8 cellular contexts compared by ENCODE assay signal in genomic region chr15:34318277-34319079, GRCh38. TPM values are rescaled to one million over a fixed set of nuclear protein-coding genes. Genes with fewer than 3 reads are reported as not detected.
DNase-seq lines count a peak whose midpoint lies in the region; ATAC-seq, FAIRE-seq and TF ChIP-seq lines count a peak whose summit lies in the region.

No MANE protein-coding gene starts in this region.

- ATAC-seq in HG02852 (IDR thresholded peaks at IDR 0.05; ENCODE audit: unreplicated experiment) (peak; percentile 76), left cardiac atrium (peak; percentile 96 to 99)

- H3K4me1 ChIP-seq in ACC112 (ENCODE audit: control insufficient read depth, insufficient read depth, low read length, unreplicated experiment) = peaks cover 14% of the 10 kb centered on the region

- peaks cover 50% of the 10 kb centered on the region for H3K4me1 Mint-ChIP-seq in activated naive CD8-positive, alpha-beta T cell treated with anti-CD3 and anti-CD28 coated beads for 36 hours

- H3K4me3 ChIP-seq in ACC112 (ENCODE audit: low read depth, low read length) = peak overlapping the region; percentile 73

- H3K36me3 Mint-ChIP-seq in activated naive CD8-positive, alpha-beta T cell treated with anti-CD3 and anti-CD28 coated beads for 36 hours = peaks cover 28% of the 10 kb centered on the region

- H3K27ac ChIP-seq in ACC112 (ENCODE audit: low read depth, low read length) = no peak overlapping the region

- TF ChIP-seq POLR2A in GM12892 (IDR thresholded peaks at IDR 0.05; ENCODE audit: low read depth, low read length) = no peak

- intact Hi-C loops in left cardiac atrium (cut with DNase I) = no loop called here

- H3K4me3 Mint-ChIP-seq in activated naive CD8-positive, alpha-beta T cell treated with anti-CD3 and anti-CD28 coated beads for 36 hours = peak overlapping the region; percentile 91

- H3K36me3 ChIP-seq in ACC112 (ENCODE audit: insufficient read depth, low read length) = no peaks in the 10 kb centered on the region

- H2AFZ ChIP-seq in ACC112 (ENCODE audit: low read length, unreplicated experiment) = peak overlapping the region; percentile 82

- H3K27ac Mint-ChIP-seq in activated naive CD8-positive, alpha-beta T cell treated with anti-CD3 and anti-CD28 coated beads for 36 hours = peak overlapping the region; percentile 95

- peak; percentile 83 for FAIRE-seq in GM12892 (lab: Jason Lieb, UNC)

- H3K9me3 Mint-ChIP-seq in activated naive CD8-positive, alpha-beta T cell treated with anti-CD3 and anti-CD28 coated beads for 36 hours = peaks cover 3% of the 10 kb centered on the region

- no peaks in the 10 kb centered on the region for H3K27me3 Mint-ChIP-seq in activated naive CD8-positive, alpha-beta T cell treated with anti-CD3 and anti-CD28 coated beads for 36 hours

- no peak for DNase-seq in GM12892 (ENCODE audit: insufficient read length)
- peak; percentile 47 for DNase-seq in NCI-H2227 treated with DMSO at 0.1 percent for 48 hours (lab: John Stamatoyannopoulos, UW)
- DNase-seq in activated naive CD8-positive, alpha-beta T cell treated with anti-CD3 and anti-CD28 coated beads for 36 hours = no peak
- DNase-seq in left cardiac atrium = peak; percentile 62
- DNase-seq in pons (ENCODE audit: low spot score) = peak; percentile 63
- DNase-seq in stimulated activated CD4-positive, alpha-beta T cell treated with anti-CD3 and anti-CD28 coated beads, Interleukin-4, amount 100 ng/mL, for 24 hours = no peak

- no peaks in the 10 kb centered on the region for H3K27me3 ChIP-seq in ACC112 (ENCODE audit: insufficient read depth, low read length)

- peaks cover 12% of the 10 kb centered on the region for H3K79me2 ChIP-seq in ACC112 (ENCODE audit: control insufficient read depth, insufficient read depth, low read length, unreplicated experiment)

RNA-seq across cellular contexts. Expression of gene SLC12A6, which starts 19.1 kb away (rescaled TPM):
- polyA plus RNA-seq in GM12892 (2012; ENCODE audit: missing spikeins) = 24.0 TPM
- 10 to 100 TPM; 19.2 to 20.1 TPM for total RNA-seq in activated naive CD8-positive, alpha-beta T cell treated with anti-CD3 and anti-CD28 coated beads for 36 hours
- total RNA-seq in left cardiac atrium = 10 to 100 TPM; 16.0 to 19.6 TPM

RNA-seq across cellular contexts. Expression of gene NOP10, which starts 24.5 kb away (rescaled TPM):
- 274 TPM for polyA plus RNA-seq in GM12892 (2012; ENCODE audit: missing spikeins)
- total RNA-seq in activated naive CD8-positive, alpha-beta T cell treated with anti-CD3 and anti-CD28 coated beads for 36 hours = 100 to 1,000 TPM; 285 to 303 TPM
- total RNA-seq in left cardiac atrium = 100 to 1,000 TPM; 109 to 117 TPM

RNA-seq across cellular contexts. Expression of gene NUTM1, which starts 24.6 kb away (rescaled TPM):
- not detected for polyA plus RNA-seq in GM12892 (2012; ENCODE audit: missing spikeins)
- not detected for total RNA-seq in activated naive CD8-positive, alpha-beta T cell treated with anti-CD3 and anti-CD28 coated beads for 36 hours
- not detected for total RNA-seq in left cardiac atrium

RNA-seq across cellular contexts. Expression of gene LPCAT4, which starts 48.5 kb away (rescaled TPM):
- 33.3 TPM for polyA plus RNA-seq in GM12892 (2012; ENCODE audit: missing spikeins)
- total RNA-seq in activated naive CD8-positive, alpha-beta T cell treated with anti-CD3 and anti-CD28 coated beads for 36 hours = 10 to 100 TPM; 49.8 to 49.9 TPM
- total RNA-seq in left cardiac atrium = 10 to 100 TPM; 31.3 to 43.7 TPM

Comparison
In these comparisons a context has a peak if more than half of its experiments do, and no peak if none do; other contexts are left out.
1. DNase-seq: peak in NCI-H2227 treated with DMSO at 0.1 percent for 48 hours (single experiment), left cardiac atrium (single experiment) and pons (single experiment); none in GM12892 (single experiment), activated naive CD8-positive, alpha-beta T cell treated with anti-CD3 and anti-CD28 coated beads for 36 hours (single experiment) and stimulated activated CD4-positive, alpha-beta T cell treated with anti-CD3 and anti-CD28 coated beads, Interleukin-4, amount 100 ng/mL, for 24 hours (single experiment).